Comparison of ENCODE assay signal across 1 cellular context in the genomic region with DNA sequence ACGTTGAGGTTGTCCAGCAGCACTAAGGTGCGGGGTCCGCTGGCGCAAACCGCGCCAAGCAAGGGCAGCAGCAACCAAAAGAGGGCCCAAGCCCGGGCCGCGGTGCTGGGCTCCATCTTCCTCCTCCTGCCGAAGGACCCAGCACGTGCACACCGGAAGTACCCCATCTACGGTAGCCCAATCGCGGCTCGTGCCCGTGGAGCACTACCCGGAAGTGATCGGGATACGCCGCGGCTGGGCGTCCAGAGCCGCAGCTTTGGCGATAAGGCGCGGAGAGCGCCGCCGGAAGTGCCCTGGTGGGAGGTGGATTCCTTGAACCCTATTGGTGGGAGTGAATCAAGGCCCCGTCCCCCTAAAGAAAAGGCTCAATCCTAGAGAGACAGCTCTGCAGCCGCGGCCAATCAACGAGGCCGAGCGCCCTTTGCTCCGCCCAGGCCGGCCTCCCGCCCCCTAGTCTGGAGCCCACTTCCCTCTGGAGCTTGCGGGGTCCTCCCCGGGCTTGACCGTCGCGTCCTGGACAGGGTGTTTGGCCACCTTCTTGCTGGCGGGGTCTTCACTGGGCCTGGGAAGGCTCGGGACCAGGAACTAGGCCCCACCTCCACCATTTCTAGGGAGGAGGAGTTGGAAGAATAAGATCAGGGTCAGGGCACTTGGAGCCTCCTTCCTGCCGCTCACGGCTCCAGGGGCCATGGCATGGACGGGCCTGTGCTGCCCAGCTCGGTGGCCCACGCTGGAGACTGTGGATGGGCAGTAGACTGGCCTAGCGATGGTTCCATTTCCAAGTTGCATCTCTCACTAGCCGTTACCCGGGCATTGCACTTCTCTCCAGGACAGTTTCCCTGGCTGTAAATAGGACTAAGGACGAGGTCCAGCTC.
TF ChIP-seq lines count a peak whose summit lies in the region.

A gene (minus strand): TSS at position 135 of the 875 bp plus-strand sequence. CDS start 19 bp downstream, at position 116.

TF ChIP-seq in K562, 482 proteins besides CTCF, POLR2A, EP300 and RAD21 (continued from another document and continues in another):
- TF ChIP-seq ELF1 (tag; IDR thresholded peaks at IDR 0.05) (peak; percentile 99), ETS2 (tag; IDR thresholded peaks at IDR 0.05; ENCODE audit: borderline replicate concordance, poor library complexity, severe bottlenecking) (no peak), RFX5 (IDR thresholded peaks at IDR 0.05; ENCODE audit: low read depth, low read length) (no peak), CREBBP (IDR thresholded peaks at IDR 0.05; ENCODE audit: low read depth, low read length) (no peak), PCBP2 (IDR thresholded peaks at IDR 0.05; ENCODE audit: low read depth, low read length, poor library complexity, severe bottlenecking) (no peak), RFX1 (IDR thresholded peaks at IDR 0.05) (no peak), HMG20B (CRISPR knock-in tag; IDR thresholded peaks at IDR 0.05) (no peak), CREM (IDR thresholded peaks at IDR 0.05; ENCODE audit: low read depth) (peak; percentile 82), TBL1XR1 (IDR thresholded peaks at IDR 0.05; ENCODE audit: low read length in 2 of 2) (peak in 1 of 2 experiments; percentile 59; a peak in 2 of 4 replicates), MCM5 (IDR thresholded peaks at IDR 0.05; ENCODE audit: low read depth) (no peak), ZNF224 (CRISPR knock-in tag; IDR thresholded peaks at IDR 0.05) (no peak), ZNF586 (CRISPR knock-in tag; conservative IDR thresholded peaks at IDR 0.05) (no peak), ZSCAN29 (IDR thresholded peaks at IDR 0.05) (no peak), NR2F6 (CRISPR knock-in tag; IDR thresholded peaks at IDR 0.05) (no peak), ZNF253 (CRISPR knock-in tag; conservative IDR thresholded peaks at IDR 0.05) (no peak), DIDO1 (tag; IDR thresholded peaks at IDR 0.05; ENCODE audit: low read depth) (peak; percentile 91), PRPF4 (IDR thresholded peaks at IDR 0.05; ENCODE audit: insufficient read depth, low read depth, low read length, poor library complexity, severe bottlenecking) (no peak), ZNF184 (CRISPR knock-in tag; IDR thresholded peaks at IDR 0.05) (no peak)
- TF ChIP-seq, protein P1, sequence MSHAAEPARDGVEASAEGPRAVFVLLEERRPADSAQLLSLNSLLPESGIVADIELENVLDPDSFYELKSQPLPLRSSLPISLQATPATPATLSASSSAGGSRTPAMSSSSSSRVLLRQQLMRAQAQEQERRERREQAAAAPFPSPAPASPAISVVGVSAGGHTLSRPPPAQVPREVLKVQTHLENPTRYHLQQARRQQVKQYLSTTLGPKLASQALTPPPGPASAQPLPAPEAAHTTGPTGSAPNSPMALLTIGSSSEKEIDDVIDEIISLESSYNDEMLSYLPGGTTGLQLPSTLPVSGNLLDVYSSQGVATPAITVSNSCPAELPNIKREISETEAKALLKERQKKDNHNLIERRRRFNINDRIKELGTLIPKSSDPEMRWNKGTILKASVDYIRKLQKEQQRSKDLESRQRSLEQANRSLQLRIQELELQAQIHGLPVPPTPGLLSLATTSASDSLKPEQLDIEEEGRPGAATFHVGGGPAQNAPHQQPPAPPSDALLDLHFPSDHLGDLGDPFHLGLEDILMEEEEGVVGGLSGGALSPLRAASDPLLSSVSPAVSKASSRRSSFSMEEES (CRISPR knock-in tag; IDR thresholded peaks at IDR 0.05): no peak
- TF ChIP-seq, protein P2, sequence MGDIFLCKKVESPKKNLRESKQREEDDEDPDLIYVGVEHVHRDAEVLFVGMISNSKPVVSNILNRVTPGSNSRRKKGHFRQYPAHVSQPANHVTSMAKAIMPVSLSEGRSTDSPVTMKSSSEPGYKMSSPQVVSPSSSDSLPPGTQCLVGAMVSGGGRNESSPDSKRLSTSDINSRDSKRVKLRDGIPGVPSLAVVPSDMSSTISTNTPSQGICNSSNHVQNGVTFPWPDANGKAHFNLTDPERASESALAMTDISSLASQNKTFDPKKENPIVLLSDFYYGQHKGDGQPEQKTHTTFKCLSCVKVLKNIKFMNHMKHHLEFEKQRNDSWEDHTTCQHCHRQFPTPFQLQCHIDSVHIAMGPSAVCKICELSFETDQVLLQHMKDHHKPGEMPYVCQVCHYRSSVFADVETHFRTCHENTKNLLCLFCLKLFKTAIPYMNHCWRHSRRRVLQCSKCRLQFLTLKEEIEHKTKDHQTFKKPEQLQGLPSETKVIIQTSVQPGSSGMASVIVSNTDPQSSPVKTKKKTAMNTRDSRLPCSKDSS (IDR thresholded peaks at IDR 0.05; ENCODE audit: low read depth, partially characterized antibody): no peak
- TF ChIP-seq, protein P3, sequence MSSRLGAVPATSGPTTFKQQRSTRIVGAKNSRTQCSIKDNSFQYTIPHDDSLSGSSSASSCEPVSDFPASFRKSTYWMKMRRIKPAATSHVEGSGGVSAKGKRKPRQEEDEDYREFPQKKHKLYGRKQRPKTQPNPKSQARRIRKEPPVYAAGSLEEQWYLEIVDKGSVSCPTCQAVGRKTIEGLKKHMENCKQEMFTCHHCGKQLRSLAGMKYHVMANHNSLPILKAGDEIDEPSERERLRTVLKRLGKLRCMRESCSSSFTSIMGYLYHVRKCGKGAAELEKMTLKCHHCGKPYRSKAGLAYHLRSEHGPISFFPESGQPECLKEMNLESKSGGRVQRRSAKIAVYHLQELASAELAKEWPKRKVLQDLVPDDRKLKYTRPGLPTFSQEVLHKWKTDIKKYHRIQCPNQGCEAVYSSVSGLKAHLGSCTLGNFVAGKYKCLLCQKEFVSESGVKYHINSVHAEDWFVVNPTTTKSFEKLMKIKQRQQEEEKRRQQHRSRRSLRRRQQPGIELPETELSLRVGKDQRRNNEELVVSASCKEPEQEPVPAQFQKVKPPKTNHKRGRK (tag; IDR thresholded peaks at IDR 0.05): no peak
- TF ChIP-seq, protein P4, sequence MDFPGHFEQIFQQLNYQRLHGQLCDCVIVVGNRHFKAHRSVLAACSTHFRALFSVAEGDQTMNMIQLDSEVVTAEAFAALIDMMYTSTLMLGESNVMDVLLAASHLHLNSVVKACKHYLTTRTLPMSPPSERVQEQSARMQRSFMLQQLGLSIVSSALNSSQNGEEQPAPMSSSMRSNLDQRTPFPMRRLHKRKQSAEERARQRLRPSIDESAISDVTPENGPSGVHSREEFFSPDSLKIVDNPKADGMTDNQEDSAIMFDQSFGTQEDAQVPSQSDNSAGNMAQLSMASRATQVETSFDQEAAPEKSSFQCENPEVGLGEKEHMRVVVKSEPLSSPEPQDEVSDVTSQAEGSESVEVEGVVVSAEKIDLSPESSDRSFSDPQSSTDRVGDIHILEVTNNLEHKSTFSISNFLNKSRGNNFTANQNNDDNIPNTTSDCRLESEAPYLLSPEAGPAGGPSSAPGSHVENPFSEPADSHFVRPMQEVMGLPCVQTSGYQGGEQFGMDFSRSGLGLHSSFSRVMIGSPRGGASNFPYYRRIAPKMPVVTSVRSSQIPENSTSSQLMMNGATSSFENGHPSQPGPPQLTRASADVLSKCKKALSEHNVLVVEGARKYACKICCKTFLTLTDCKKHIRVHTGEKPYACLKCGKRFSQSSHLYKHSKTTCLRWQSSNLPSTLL (IDR thresholded peaks at IDR 0.05): no peak
- TF ChIP-seq, protein P5, sequence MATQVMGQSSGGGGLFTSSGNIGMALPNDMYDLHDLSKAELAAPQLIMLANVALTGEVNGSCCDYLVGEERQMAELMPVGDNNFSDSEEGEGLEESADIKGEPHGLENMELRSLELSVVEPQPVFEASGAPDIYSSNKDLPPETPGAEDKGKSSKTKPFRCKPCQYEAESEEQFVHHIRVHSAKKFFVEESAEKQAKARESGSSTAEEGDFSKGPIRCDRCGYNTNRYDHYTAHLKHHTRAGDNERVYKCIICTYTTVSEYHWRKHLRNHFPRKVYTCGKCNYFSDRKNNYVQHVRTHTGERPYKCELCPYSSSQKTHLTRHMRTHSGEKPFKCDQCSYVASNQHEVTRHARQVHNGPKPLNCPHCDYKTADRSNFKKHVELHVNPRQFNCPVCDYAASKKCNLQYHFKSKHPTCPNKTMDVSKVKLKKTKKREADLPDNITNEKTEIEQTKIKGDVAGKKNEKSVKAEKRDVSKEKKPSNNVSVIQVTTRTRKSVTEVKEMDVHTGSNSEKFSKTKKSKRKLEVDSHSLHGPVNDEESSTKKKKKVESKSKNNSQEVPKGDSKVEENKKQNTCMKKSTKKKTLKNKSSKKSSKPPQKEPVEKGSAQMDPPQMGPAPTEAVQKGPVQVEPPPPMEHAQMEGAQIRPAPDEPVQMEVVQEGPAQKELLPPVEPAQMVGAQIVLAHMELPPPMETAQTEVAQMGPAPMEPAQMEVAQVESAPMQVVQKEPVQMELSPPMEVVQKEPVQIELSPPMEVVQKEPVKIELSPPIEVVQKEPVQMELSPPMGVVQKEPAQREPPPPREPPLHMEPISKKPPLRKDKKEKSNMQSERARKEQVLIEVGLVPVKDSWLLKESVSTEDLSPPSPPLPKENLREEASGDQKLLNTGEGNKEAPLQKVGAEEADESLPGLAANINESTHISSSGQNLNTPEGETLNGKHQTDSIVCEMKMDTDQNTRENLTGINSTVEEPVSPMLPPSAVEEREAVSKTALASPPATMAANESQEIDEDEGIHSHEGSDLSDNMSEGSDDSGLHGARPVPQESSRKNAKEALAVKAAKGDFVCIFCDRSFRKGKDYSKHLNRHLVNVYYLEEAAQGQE (CRISPR knock-in tag; IDR thresholded peaks at IDR 0.05; ENCODE audit: low read depth): no peak
- TF ChIP-seq, protein P6, sequence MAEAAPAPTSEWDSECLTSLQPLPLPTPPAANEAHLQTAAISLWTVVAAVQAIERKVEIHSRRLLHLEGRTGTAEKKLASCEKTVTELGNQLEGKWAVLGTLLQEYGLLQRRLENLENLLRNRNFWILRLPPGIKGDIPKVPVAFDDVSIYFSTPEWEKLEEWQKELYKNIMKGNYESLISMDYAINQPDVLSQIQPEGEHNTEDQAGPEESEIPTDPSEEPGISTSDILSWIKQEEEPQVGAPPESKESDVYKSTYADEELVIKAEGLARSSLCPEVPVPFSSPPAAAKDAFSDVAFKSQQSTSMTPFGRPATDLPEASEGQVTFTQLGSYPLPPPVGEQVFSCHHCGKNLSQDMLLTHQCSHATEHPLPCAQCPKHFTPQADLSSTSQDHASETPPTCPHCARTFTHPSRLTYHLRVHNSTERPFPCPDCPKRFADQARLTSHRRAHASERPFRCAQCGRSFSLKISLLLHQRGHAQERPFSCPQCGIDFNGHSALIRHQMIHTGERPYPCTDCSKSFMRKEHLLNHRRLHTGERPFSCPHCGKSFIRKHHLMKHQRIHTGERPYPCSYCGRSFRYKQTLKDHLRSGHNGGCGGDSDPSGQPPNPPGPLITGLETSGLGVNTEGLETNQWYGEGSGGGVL (CRISPR knock-in tag; IDR thresholded peaks at IDR 0.05): no peak
- TF ChIP-seq, protein P7, sequence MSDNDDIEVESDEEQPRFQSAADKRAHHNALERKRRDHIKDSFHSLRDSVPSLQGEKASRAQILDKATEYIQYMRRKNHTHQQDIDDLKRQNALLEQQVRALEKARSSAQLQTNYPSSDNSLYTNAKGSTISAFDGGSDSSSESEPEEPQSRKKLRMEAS (CRISPR knock-in tag; IDR thresholded peaks at IDR 0.05): peak; percentile 71
- TF ChIP-seq, protein P8, sequence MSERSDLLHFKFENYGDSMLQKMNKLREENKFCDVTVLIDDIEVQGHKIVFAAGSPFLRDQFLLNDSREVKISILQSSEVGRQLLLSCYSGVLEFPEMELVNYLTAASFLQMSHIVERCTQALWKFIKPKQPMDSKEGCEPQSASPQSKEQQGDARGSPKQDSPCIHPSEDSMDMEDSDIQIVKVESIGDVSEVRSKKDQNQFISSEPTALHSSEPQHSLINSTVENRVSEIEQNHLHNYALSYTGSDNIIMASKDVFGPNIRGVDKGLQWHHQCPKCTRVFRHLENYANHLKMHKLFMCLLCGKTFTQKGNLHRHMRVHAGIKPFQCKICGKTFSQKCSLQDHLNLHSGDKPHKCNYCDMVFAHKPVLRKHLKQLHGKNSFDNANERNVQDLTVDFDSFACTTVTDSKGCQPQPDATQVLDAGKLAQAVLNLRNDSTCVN (CRISPR knock-in tag; IDR thresholded peaks at IDR 0.05): no peak
- TF ChIP-seq, protein P9, sequence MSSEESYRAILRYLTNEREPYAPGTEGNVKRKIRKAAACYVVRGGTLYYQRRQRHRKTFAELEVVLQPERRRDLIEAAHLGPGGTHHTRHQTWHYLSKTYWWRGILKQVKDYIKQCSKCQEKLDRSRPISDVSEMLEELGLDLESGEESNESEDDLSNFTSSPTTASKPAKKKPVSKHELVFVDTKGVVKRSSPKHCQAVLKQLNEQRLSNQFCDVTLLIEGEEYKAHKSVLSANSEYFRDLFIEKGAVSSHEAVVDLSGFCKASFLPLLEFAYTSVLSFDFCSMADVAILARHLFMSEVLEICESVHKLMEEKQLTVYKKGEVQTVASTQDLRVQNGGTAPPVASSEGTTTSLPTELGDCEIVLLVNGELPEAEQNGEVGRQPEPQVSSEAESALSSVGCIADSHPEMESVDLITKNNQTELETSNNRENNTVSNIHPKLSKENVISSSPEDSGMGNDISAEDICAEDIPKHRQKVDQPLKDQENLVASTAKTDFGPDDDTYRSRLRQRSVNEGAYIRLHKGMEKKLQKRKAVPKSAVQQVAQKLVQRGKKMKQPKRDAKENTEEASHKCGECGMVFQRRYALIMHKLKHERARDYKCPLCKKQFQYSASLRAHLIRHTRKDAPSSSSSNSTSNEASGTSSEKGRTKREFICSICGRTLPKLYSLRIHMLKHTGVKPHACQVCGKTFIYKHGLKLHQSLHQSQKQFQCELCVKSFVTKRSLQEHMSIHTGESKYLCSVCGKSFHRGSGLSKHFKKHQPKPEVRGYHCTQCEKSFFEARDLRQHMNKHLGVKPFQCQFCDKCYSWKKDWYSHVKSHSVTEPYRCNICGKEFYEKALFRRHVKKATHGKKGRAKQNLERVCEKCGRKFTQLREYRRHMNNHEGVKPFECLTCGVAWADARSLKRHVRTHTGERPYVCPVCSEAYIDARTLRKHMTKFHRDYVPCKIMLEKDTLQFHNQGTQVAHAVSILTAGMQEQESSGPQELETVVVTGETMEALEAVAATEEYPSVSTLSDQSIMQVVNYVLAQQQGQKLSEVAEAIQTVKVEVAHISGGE (CRISPR knock-in tag; IDR thresholded peaks at IDR 0.05): peak in 2 of 3 experiments; percentile 62 to 93; a peak in 4 of 6 replicates
- TF ChIP-seq, protein P10, sequence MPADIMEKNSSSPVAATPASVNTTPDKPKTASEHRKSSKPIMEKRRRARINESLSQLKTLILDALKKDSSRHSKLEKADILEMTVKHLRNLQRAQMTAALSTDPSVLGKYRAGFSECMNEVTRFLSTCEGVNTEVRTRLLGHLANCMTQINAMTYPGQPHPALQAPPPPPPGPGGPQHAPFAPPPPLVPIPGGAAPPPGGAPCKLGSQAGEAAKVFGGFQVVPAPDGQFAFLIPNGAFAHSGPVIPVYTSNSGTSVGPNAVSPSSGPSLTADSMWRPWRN (IDR thresholded peaks at IDR 0.05; ENCODE audit: low read depth): peak; percentile 52; the same call in 1 of the 2 replicates
- TF ChIP-seq, protein P11, sequence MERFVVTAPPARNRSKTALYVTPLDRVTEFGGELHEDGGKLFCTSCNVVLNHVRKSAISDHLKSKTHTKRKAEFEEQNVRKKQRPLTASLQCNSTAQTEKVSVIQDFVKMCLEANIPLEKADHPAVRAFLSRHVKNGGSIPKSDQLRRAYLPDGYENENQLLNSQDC (CRISPR knock-in tag; IDR thresholded peaks at IDR 0.05): no peak
